In the genomic region with DNA sequence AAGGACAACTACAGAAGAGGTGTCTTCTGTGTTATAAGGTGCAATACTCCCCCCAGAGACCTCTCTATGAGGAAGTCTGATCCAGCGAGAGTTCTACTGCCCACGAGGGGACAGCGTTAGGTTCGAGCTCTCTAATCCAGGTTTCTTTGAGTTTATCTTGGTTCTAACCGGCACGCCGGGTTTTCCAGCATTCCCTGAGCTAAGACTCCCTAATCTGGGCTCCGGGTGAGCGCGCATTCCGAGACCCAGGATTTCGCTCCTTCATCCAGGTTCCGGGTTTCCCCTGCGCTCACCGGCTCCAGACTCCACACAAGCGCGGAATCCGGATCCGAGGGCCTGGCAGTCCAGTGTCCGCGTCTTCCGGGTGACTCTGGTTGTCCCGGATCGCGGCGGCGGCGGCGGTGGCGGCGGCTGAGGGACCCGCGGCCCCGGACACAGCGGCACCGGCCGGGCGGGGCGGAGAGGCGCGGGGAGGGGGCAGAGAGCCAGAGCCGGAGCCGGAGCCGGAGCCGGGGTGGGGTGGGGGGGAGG, we compare ENCODE assay signal across 8 cellular contexts. TPM values are rescaled to one million over a fixed set of nuclear protein-coding genes. Genes with fewer than 3 reads are reported as not detected.
DNase-seq lines count a peak whose midpoint lies in the region; ATAC-seq, FAIRE-seq and TF ChIP-seq lines count a peak whose summit lies in the region.

A gene with protein sequence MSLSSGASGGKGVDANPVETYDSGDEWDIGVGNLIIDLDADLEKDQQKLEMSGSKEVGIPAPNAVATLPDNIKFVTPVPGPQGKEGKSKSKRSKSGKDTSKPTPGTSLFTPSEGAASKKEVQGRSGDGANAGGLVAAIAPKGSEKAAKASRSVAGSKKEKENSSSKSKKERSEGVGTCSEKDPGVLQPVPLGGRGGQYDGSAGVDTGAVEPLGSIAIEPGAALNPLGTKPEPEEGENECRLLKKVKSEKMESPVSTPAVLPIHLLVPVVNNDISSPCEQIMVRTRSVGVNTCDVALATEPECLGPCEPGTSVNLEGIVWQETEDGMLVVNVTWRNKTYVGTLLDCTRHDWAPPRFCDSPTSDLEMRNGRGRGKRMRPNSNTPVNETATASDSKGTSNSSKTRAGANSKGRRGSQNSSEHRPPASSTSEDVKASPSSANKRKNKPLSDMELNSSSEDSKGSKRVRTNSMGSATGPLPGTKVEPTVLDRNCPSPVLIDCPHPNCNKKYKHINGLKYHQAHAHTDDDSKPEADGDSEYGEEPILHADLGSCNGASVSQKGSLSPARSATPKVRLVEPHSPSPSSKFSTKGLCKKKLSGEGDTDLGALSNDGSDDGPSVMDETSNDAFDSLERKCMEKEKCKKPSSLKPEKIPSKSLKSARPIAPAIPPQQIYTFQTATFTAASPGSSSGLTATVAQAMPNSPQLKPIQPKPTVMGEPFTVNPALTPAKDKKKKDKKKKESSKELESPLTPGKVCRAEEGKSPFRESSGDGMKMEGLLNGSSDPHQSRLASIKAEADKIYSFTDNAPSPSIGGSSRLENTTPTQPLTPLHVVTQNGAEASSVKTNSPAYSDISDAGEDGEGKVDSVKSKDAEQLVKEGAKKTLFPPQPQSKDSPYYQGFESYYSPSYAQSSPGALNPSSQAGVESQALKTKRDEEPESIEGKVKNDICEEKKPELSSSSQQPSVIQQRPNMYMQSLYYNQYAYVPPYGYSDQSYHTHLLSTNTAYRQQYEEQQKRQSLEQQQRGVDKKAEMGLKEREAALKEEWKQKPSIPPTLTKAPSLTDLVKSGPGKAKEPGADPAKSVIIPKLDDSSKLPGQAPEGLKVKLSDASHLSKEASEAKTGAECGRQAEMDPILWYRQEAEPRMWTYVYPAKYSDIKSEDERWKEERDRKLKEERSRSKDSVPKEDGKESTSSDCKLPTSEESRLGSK (N-terminal part only) (plus strand): TSS at position 373 of the 531 bp plus-strand sequence. CDS start 38,842 bp downstream, outside the sequence.

- no peaks in the 10 kb centered on the region for H3K27me3 ChIP-seq in keratinocyte (ENCODE audit: control insufficient read depth, extremely low read depth, insufficient read depth, low read length)

- in situ Hi-C loops in GM13977 (cut with MboI; ENCODE audit: low pct_unique_long_range_greater_than_20kb, low sequenced_read_pairs, unreplicated experiment): no loop called here

- H4K20me1 ChIP-seq in keratinocyte (ENCODE audit: control insufficient read depth, extremely low read depth, insufficient read depth, low read length): peaks cover 13% of the 10 kb centered on the region

- peak within 1 kb of the TSS; percentile 48 to 82 (median 72) for H3K4me3 ChIP-seq in keratinocyte (ENCODE audit: control insufficient read depth in 2 of 3, extremely low read depth in 1 of 3, insufficient read depth in 2 of 3, low read depth in 1 of 3, low read length in 3 of 3)

- H2AFZ ChIP-seq in keratinocyte (ENCODE audit: control insufficient read depth, low read length): peak within 1 kb of the TSS; percentile 69

- peak within 1 kb of the TSS; percentile 93 for H3K4me2 ChIP-seq in keratinocyte (ENCODE audit: control insufficient read depth, extremely low read depth, insufficient read depth, low read depth, low read length)

- H3K27ac ChIP-seq in keratinocyte (ENCODE audit: control insufficient read depth, insufficient read depth, low read length): peak within 1 kb of the TSS; percentile 74

- H3K9ac ChIP-seq in keratinocyte (ENCODE audit: control insufficient read depth, extremely low read depth, insufficient read depth, low read length): peak within 1 kb of the TSS; percentile 73

- H3K79me2 ChIP-seq in keratinocyte (ENCODE audit: control insufficient read depth, insufficient read depth, low read length): peaks cover 42% of the 10 kb centered on the region

- TF ChIP-seq CTCF in GM13977 (IDR thresholded peaks at IDR 0.05; ENCODE audit: extremely low read depth, insufficient read depth, missing control alignments): peak; percentile 19
- TF ChIP-seq CTCF in keratinocyte (optimal IDR thresholded peaks at IDR 0.05 in 1 of 3, IDR thresholded peaks at IDR 0.05 in 1 of 3, conservative IDR thresholded peaks at IDR 0.05 in 1 of 3; ENCODE audit: extremely low read depth in 1 of 3, insufficient read depth in 2 of 3, low read length in 3 of 3): no peak

- no peaks in the 10 kb centered on the region for H3K9me3 ChIP-seq in keratinocyte (ENCODE audit: control insufficient read depth, low read depth, low read length)

- FAIRE-seq in keratinocyte (lab: Jason Lieb, UNC): no peak

- dilution Hi-C loops in keratinocyte (cut with MboI; ENCODE audit: extremely low pct_ligation_motif_present, low sequenced_read_pairs): no loop called here

- DNase-seq in GM13977 (ENCODE audit: low spot score): peak; percentile 89
- peak; percentile 87 to 90 for DNase-seq in NCI-H446 (lab: John Stamatoyannopoulos, UW)
- peak; percentile 86 to 92 for DNase-seq in activated CD4-positive, alpha-beta T cell treated with anti-CD3 and anti-CD28 coated beads for 24 hours (ENCODE audit: low read depth in 2 of 2)
- DNase-seq in cerebellum (ENCODE audit: low spot score): peak; percentile 92
- DNase-seq in keratinocyte (ENCODE audit: low read depth, low spot score): peak; percentile 77
- peak; percentile 92 for DNase-seq in stimulated activated CD4-positive, alpha-beta T cell treated with anti-CD3 and anti-CD28 coated beads, Interleukin-12 subunit alpha, Interleukin-12 subunit beta, amount 100 ng/mL, for 4 hours

- H3K9me1 ChIP-seq in keratinocyte (ENCODE audit: control insufficient read depth, extremely low read depth, insufficient read depth, low read length): no peaks in the 10 kb centered on the region

- peaks cover 1 to 3% of the 10 kb centered on the region in 2 experiments for H3K36me3 ChIP-seq in keratinocyte (ENCODE audit: control insufficient read depth in 2 of 2, extremely low read depth in 1 of 2, insufficient read depth in 2 of 2, low read length in 2 of 2)

- peaks cover 16% of the 10 kb centered on the region for H3K4me1 ChIP-seq in keratinocyte (ENCODE audit: control insufficient read depth, extremely low read depth, insufficient read depth, low read length)

- ATAC-seq in HG03135 (IDR thresholded peaks at IDR 0.05; ENCODE audit: unreplicated experiment): peak; percentile 56
- no peak for ATAC-seq in GM18517 (IDR thresholded peaks at IDR 0.05; ENCODE audit: unreplicated experiment)

RNA-seq across cellular contexts. Expression of the gene that starts here (rescaled TPM):
- total RNA-seq in cerebellum: 37.7 TPM
- 11.8 to 16.9 TPM (median 12.8 TPM) in 3 replicates for polyA plus RNA-seq in keratinocyte
- 8.6 TPM for polyA plus RNA-seq in keratinocyte (2011; ENCODE audit: low read depth)
- 18.6 TPM in 2 replicates for polyA plus RNA-seq in keratinocyte (2011; cell fraction: cytosol; rRNA removed)
- polyA plus RNA-seq in keratinocyte (2011; cell fraction: nucleus; rRNA removed): 36.2 and 36.6 TPM in 2 replicates
- 10.5 and 13.9 TPM in 2 replicates for polyA plus RNA-seq in keratinocyte (2012; ENCODE audit: low replicate concordance)
- 21.4 to 75.7 TPM (median 72.0 TPM) in 3 replicates for polyA minus RNA-seq in keratinocyte
- 8.1 TPM for polyA minus RNA-seq in keratinocyte (2011; cell fraction: cytosol; rRNA and poly(A)+ RNA removed)
- polyA minus RNA-seq in keratinocyte (2011; cell fraction: nucleus; rRNA and poly(A)+ RNA removed): 19.6 and 58.2 TPM in 2 replicates
